Comparison of ENCODE assay signal across 8 cellular contexts in the genomic region with DNA sequence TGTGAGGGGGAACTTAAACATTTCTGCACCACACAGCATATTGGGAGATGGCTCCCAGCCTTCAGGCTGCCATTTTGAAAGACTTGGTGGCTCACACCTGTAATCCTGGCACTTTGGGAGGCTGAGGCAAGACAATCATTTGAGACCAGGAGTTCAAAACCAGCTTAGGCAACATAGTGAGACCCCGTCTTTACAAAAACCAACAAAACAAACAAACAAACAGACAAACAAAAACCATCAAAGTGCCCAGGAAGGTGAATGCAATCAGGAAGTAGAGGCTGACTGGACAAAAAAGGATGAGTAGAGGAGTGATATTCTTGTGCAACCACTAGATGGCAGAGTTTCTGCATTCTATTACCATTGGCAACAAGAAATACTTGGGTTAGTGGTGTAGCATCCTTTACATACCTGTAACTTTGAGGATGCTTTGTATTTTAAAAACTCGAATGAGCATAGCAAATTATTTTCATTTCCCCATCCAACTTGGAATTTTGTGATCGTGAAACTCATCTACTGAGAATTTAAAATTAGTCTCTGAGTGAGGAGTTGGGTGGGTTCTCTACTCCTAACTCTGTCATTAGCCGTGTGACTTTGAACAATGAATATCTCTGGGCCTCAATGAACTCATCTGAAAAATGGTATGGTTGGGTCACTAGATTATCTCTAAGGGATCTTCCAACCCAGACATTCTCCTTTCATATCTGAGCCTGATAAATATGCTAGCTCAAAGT.
DNase-seq lines count a peak whose midpoint lies in the region; ATAC-seq and TF ChIP-seq lines count a peak whose summit lies in the region.

No MANE protein-coding gene starts in this region.

- WGBS in mesenchymal stem cell, result 42% methylated on average over 1 of the region's 4 CpGs

- no peaks in the 10 kb centered on the region for H3K27me3 ChIP-seq in MM.1S (replicated peaks; ENCODE audit: insufficient read depth, low read length)
- peaks cover 34 to 43% of the 10 kb centered on the region in 2 experiments for H3K27me3 ChIP-seq in mesenchymal stem cell (ENCODE audit: control insufficient read depth in 1 of 2, insufficient read depth in 1 of 2, low read length in 2 of 2)

- no peaks in the 10 kb centered on the region for H3K36me3 Mint-ChIP-seq in activated CD4-positive, alpha-beta T cell treated with anti-CD3 and anti-CD28 coated beads for 36 hours (ENCODE audit: low read depth)
- no peaks in the 10 kb centered on the region for H3K36me3 Mint-ChIP-seq in effector memory CD8-positive, alpha-beta T cell (ENCODE audit: insufficient read depth)

- peaks cover 25% of the 10 kb centered on the region for H3K27me3 Mint-ChIP-seq in activated CD4-positive, alpha-beta T cell treated with anti-CD3 and anti-CD28 coated beads for 36 hours
- H3K27me3 Mint-ChIP-seq in effector memory CD8-positive, alpha-beta T cell, result peaks cover 32 to 46% of the 10 kb centered on the region in 2 donors

- H2AFZ ChIP-seq in MM.1S (ENCODE audit: low read length) (peak overlapping the region; percentile 35; the same call in 1 of the 2 replicates), mesenchymal stem cell (ENCODE audit: low read depth, low read length) (no peak overlapping the region)

- H4K8ac ChIP-seq in mesenchymal stem cell (ENCODE audit: low read length), result no peak overlapping the region

- no peaks in the 10 kb centered on the region for H3K9me3 ChIP-seq in MM.1S (replicated peaks; ENCODE audit: insufficient read depth, low read length)
- no peaks in the 10 kb centered on the region for H3K9me3 ChIP-seq in mesenchymal stem cell (ENCODE audit: control insufficient read depth, low read length)

- no peaks in the 10 kb centered on the region for H3K9me2 ChIP-seq in MM.1S (replicated peaks; ENCODE audit: insufficient read depth, low read length)

- no peaks in the 10 kb centered on the region for H3K79me1 ChIP-seq in mesenchymal stem cell (replicated peaks; ENCODE audit: low read length, poor library complexity, severe bottlenecking)

- no peaks in the 10 kb centered on the region for H3K9me3 Mint-ChIP-seq in activated CD4-positive, alpha-beta T cell treated with anti-CD3 and anti-CD28 coated beads for 36 hours (ENCODE audit: low read depth)
- H3K9me3 Mint-ChIP-seq in effector memory CD8-positive, alpha-beta T cell, result no peaks in the 10 kb centered on the region

- no peak overlapping the region for H3K4ac ChIP-seq in mesenchymal stem cell (ENCODE audit: low read depth in 1 of 2, low read length in 2 of 2)

- no peak overlapping the region for H2BK5ac ChIP-seq in mesenchymal stem cell (ENCODE audit: low read depth, low read length, poor library complexity, severe bottlenecking)

- peaks cover 19% of the 10 kb centered on the region for H3K4me1 Mint-ChIP-seq in activated CD4-positive, alpha-beta T cell treated with anti-CD3 and anti-CD28 coated beads for 36 hours
- peaks cover 0 to 7% of the 10 kb centered on the region in 2 donors for H3K4me1 Mint-ChIP-seq in effector memory CD8-positive, alpha-beta T cell (ENCODE audit: low read depth in 2 of 2)

- no peak for DNase-seq in activated CD4-positive, alpha-beta T cell treated with anti-CD3 and anti-CD28 coated beads for 36 hours
- DNase-seq in activated CD4-positive, alpha-beta T cell treated with anti-CD3 and anti-CD28 coated beads, Interleukin-2, amount 50 U/mL, for 48 hours, result no peak
- DNase-seq in MM.1S (peak; percentile 74), SHP77 treated with DMSO at 0.1 percent for 48 hours (lab: John Stamatoyannopoulos, UW) (peak; percentile 53), mesenchymal stem cell (peak; percentile 73)
- DNase-seq in effector memory CD8-positive, alpha-beta T cell, result peak; percentile 45 to 55 (median 53)
- DNase-seq in stimulated activated CD8-positive, alpha-beta memory T cell treated with anti-CD3 and anti-CD28 coated beads, Interleukin-4, amount 100 ng/mL, for 48 hours, result no peak

- H2BK120ac ChIP-seq in mesenchymal stem cell (ENCODE audit: low read depth, low read length), result no peak overlapping the region

- H3K4me1 ChIP-seq in MM.1S (ENCODE audit: low read length), result no peaks in the 10 kb centered on the region
- peaks cover 4% of the 10 kb centered on the region for H3K4me1 ChIP-seq in mesenchymal stem cell (ENCODE audit: control insufficient read depth, insufficient read depth, low read depth, low read length)

- POLR2A ChIA-PET in activated CD4-positive, alpha-beta T cell treated with anti-CD3 and anti-CD28 coated beads for 36 hours (lab: Charles Lee), result no interaction called here

- peak; percentile 88 for ATAC-seq in activated CD4-positive, alpha-beta T cell treated with anti-CD3 and anti-CD28 coated beads for 36 hours
- peak; percentile 52 for ATAC-seq in GM21423 (IDR thresholded peaks at IDR 0.05; ENCODE audit: unreplicated experiment)
- ATAC-seq in effector memory CD8-positive, alpha-beta T cell (replicated peaks), result peak; percentile 85

- H3K27ac ChIP-seq in MM.1S (ENCODE audit: low read length), result no peak overlapping the region
- no peak overlapping the region for H3K27ac ChIP-seq in mesenchymal stem cell (ENCODE audit: low read length, poor library complexity, severe bottlenecking)

- no peak overlapping the region for H3K4me3 Mint-ChIP-seq in activated CD4-positive, alpha-beta T cell treated with anti-CD3 and anti-CD28 coated beads for 36 hours
- H3K4me3 Mint-ChIP-seq in effector memory CD8-positive, alpha-beta T cell, result no peak overlapping the region

- CTCF ChIA-PET in activated CD4-positive, alpha-beta T cell treated with anti-CD3 and anti-CD28 coated beads for 36 hours (lab: Charles Lee), result interaction anchor here (0.5 to 15.3 kb wide), 48 partner anchors 9 to 1441 kb away, joined by 3 to 280 read pairs (median 4); a partner anchor contains a TSS

- no peak overlapping the region for H3K14ac ChIP-seq in mesenchymal stem cell (ENCODE audit: low read length in 2 of 2)

- no peak overlapping the region for H3K4me3 ChIP-seq in MM.1S (ENCODE audit: low read length)
- H3K4me3 ChIP-seq in mesenchymal stem cell (ENCODE audit: insufficient read depth in 1 of 2, low read depth in 1 of 2, low read length in 2 of 2), result no peak overlapping the region

- no peak overlapping the region for H2BK12ac ChIP-seq in mesenchymal stem cell (ENCODE audit: low read length in 2 of 2)

- H3K9ac ChIP-seq in MM.1S (ENCODE audit: low read length), result no peak overlapping the region
- no peak overlapping the region for H3K9ac ChIP-seq in mesenchymal stem cell (ENCODE audit: low read length)

- H3K18ac ChIP-seq in mesenchymal stem cell (ENCODE audit: low read depth in 1 of 2, low read length in 2 of 2), result no peak overlapping the region

- no peaks in the 10 kb centered on the region for H3F3A ChIP-seq in MM.1S (ENCODE audit: insufficient read depth, low read length)

- no peak overlapping the region for H3K23ac ChIP-seq in mesenchymal stem cell (ENCODE audit: low read length in 2 of 2)

- no peak overlapping the region for H3K27ac Mint-ChIP-seq in activated CD4-positive, alpha-beta T cell treated with anti-CD3 and anti-CD28 coated beads for 36 hours
- no peak overlapping the region for H3K27ac Mint-ChIP-seq in effector memory CD8-positive, alpha-beta T cell

- intact Hi-C loops in activated CD4-positive, alpha-beta T cell treated with anti-CD3 and anti-CD28 coated beads for 36 hours (cut with DNase I, micrococcal nuclease), result loop anchor here (1.0 to 5.0 kb wide), 7 partner anchors 66 to 552 kb away; a partner anchor contains a TSS

- H3K79me2 ChIP-seq in MM.1S (ENCODE audit: low read length), result no peaks in the 10 kb centered on the region

- H2AK5ac ChIP-seq in mesenchymal stem cell (ENCODE audit: low read length, severe bottlenecking), result no peak overlapping the region

- no peaks in the 10 kb centered on the region for H4K20me1 ChIP-seq in MM.1S (ENCODE audit: insufficient read depth, low read length)

- TF ChIP-seq CTCF in MM.1S (IDR thresholded peaks at IDR 0.05; ENCODE audit: low read length), result peak; percentile 73

- H2BK15ac ChIP-seq in mesenchymal stem cell (ENCODE audit: low read depth, poor library complexity, severe bottlenecking), result no peak overlapping the region

- H4K91ac ChIP-seq in mesenchymal stem cell (ENCODE audit: low read length), result no peak overlapping the region

- no peaks in the 10 kb centered on the region for H3K36me3 ChIP-seq in MM.1S (replicated peaks; ENCODE audit: insufficient read depth, low read length)
- H3K36me3 ChIP-seq in mesenchymal stem cell (ENCODE audit: control insufficient read depth in 1 of 2, insufficient read depth in 2 of 2, low read depth in 1 of 2, low read length in 2 of 2), result no peaks in the 10 kb centered on the region

- H3K4me2 ChIP-seq in MM.1S (ENCODE audit: low read depth, low read length) (no peak overlapping the region), mesenchymal stem cell (ENCODE audit: low read length, poor library complexity, severe bottlenecking) (no peak overlapping the region)

Comparison
In these comparisons a context has a peak if more than half of its experiments do, and no peak if none do; other contexts are left out.
1. DNase-seq: peak in MM.1S (single experiment), SHP77 treated with DMSO at 0.1 percent for 48 hours (single experiment), effector memory CD8-positive, alpha-beta T cell (3 of 3) and mesenchymal stem cell (single experiment); none in activated CD4-positive, alpha-beta T cell treated with anti-CD3 and anti-CD28 coated beads for 36 hours (single experiment), activated CD4-positive, alpha-beta T cell treated with anti-CD3 and anti-CD28 coated beads, Interleukin-2, amount 50 U/mL, for 48 hours (0 of 2) and stimulated activated CD8-positive, alpha-beta memory T cell treated with anti-CD3 and anti-CD28 coated beads, Interleukin-4, amount 100 ng/mL, for 48 hours (single experiment).
2. Peak in every context shown above with its lines, with median percentiles within 50 percentile points of each other: ATAC-seq.